Comparison of ENCODE assay signal across 14 cellular contexts in the genomic region with DNA sequence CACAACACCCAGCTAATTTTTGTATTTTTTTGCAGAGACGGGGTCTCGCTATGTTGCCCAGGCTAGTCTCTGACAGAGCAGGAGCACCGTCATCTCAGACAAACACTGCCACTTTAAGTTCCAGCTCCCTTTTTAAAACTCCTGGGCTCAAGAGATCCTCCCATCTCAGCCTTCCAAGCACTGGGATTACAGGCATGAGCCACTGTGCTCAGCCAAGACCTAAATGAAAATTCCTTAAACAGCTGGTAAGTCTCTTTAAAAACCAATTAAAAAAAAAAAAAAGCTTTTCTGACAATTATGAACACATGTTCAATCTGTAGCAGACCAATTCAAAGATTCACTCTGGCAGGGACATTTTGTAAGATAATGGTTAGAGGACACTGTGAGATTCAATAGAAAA.
DNase-seq lines count a peak whose midpoint lies in the region; TF ChIP-seq lines count a peak whose summit lies in the region.
"Had no signal": no experiment of that assay in that cellular context is flagged by ENCODE, and none has a peak within 500 bp of the region (broad histone marks: within the 10 kb centered on the region; RNA-seq: fewer than 3 reads in every experiment).

No MANE protein-coding gene starts in this region.

- peak overlapping the region in 3 of 5 experiments; percentile 18 to 61 (median 41) for H3K27ac Mint-ChIP-seq in brain
- H3K27ac Mint-ChIP-seq in neural crest cell (ENCODE audit: unreplicated experiment), result peak overlapping the region; percentile 57

- H3K27me3 Mint-ChIP-seq in brain, result no peaks in the 10 kb centered on the region
- no peaks in the 10 kb centered on the region for H3K27me3 Mint-ChIP-seq in neural crest cell (ENCODE audit: low read depth)
- H3K27me3 Mint-ChIP-seq: CD8-positive, alpha-beta memory T cell had no signal

- H3K9me3 Mint-ChIP-seq in brain, result no peaks in the 10 kb centered on the region
- no peaks in the 10 kb centered on the region for H3K9me3 Mint-ChIP-seq in neural crest cell
- H3K9me3 Mint-ChIP-seq: CD8-positive, alpha-beta memory T cell had no signal

- peaks cover 71% of the 10 kb centered on the region for H3K36me3 Mint-ChIP-seq in brain
- H3K36me3 Mint-ChIP-seq in neural crest cell (ENCODE audit: low read depth), result peaks cover 10% of the 10 kb centered on the region

- H3K4me3 Mint-ChIP-seq in brain (no peak overlapping the region), neural crest cell (no peak overlapping the region)
- H3K4me3 Mint-ChIP-seq: CD8-positive, alpha-beta memory T cell had no signal

- DNase-seq in DMS 273 (lab: John Stamatoyannopoulos, UW; ENCODE audit: unreplicated experiment), result peak; percentile 26
- no peak for DNase-seq in DMS 273 treated with DMSO at 0.1 percent for 48 hours (lab: John Stamatoyannopoulos, UW)
- peak; percentile 32 for DNase-seq in NCI-H446 treated with DMSO at 0.1 percent for 48 hours (lab: John Stamatoyannopoulos, UW)
- no peak for DNase-seq in neural crest cell (ENCODE audit: low read depth, low spot score)
- no peak for DNase-seq in DMS153 treated with DMSO at 0.1 percent for 48 hours (lab: John Stamatoyannopoulos, UW; ENCODE audit: unreplicated experiment)
- DNase-seq in D341Med (ENCODE audit: low spot score), result no peak
- DNase-seq in HPDE6-E6E7 (ENCODE audit: extremely low spot score), result no peak
- DNase-seq: CD8-positive, alpha-beta memory T cell; MG63; NCI-H1092; NCI-H146; NCI-H2107; Right ventricle myocardium superior had no signal

- H3K4me1 Mint-ChIP-seq in brain (peaks cover 15% of the 10 kb centered on the region), neural crest cell (peaks cover 6% of the 10 kb centered on the region)

- TF ChIP-seq CTCF in brain (conservative IDR thresholded peaks at IDR 0.05) (no peak), neural crest cell (conservative IDR thresholded peaks at IDR 0.05) (no peak)

Comparison
In these comparisons a context has a peak if more than half of its experiments do, and no peak if none do; other contexts are left out.
1. DNase-seq: peak in DMS 273 (single experiment) and NCI-H446 treated with DMSO at 0.1 percent for 48 hours (single experiment); none in DMS 273 treated with DMSO at 0.1 percent for 48 hours (single experiment), neural crest cell (single experiment), DMS153 treated with DMSO at 0.1 percent for 48 hours (single experiment), D341Med (single experiment) and HPDE6-E6E7 (single experiment).